In the genomic region with DNA sequence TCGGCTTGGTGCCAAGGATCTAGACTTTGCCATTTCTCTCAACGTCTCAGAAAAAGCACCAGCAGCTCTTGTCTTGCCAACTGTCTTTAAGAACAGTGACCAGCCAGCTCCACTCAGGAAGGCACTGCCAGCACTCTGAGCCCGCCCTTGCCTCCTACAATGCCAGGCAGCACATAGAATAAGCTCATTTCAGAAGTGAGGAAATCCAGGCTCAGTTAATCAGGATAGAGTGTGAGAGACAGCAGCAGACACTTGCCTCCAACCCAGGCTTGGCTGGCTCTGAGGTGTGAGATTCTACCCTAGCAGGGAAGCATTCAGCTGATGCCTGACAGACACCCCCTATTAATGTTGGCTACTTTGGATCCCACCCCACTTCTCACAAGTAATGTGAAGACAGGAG, we compare ENCODE assay signal across 25 cellular contexts. TPM values are rescaled to one million over a fixed set of nuclear protein-coding genes. Genes with fewer than 3 reads are reported as not detected.
"Had no signal": no experiment of that assay in that cellular context is flagged by ENCODE, and none has a peak within 500 bp of the region (broad histone marks: within the 10 kb centered on the region; RNA-seq: fewer than 3 reads in every experiment).

No MANE protein-coding gene starts in this region.

- ATAC-seq: activated CD4-positive, CD25-positive, alpha-beta regulatory T cell treated with anti-CD3 and anti-CD28 coated beads, Interleukin-2, amount 50 U/mL, for 24 hours; activated T-cell treated with anti-CD3 and anti-CD28 coated beads, Interleukin-2, amount 50 U/mL, for 72 hours; gastrocnemius medialis; left lobe of liver; natural killer cell treated with Interleukin-12 subunit alpha and Interleukin-12 subunit beta and Interleukin-15 and Interleukin-18, amount 100 ng/mL, for 72 hours; right lobe of liver; SK-N-SH treated with all-trans-retinoic acid at 6 μM for 48 hours had no signal

- DNase-seq: activated CD4-positive, alpha-beta memory T cell treated with anti-CD3 and anti-CD28 coated beads, Interleukin-2, amount 10 ng/mL, durations not matched to agents 7 days and 5 days; activated CD4-positive, alpha-beta T cell treated with anti-CD3 and anti-CD28 coated beads, Interleukin-2, amount 10 ng/mL, durations not matched to agents 24 days and 14 days; activated effector memory CD4-positive, alpha-beta T cell treated with Interleukin-2 at 50 U/mL for 16 hours; activated naive CD4-positive, alpha-beta T cell treated with anti-CD3 and anti-CD28 coated beads for 36 hours; activated naive CD8-positive, alpha-beta T cell treated with anti-CD3 and anti-CD28 coated beads, Interleukin-2, amount 10 ng/mL, durations not matched to agents 7 days and 5 days; activated T-cell treated with anti-CD3 and anti-CD28 coated beads, Interleukin-2, amount 50 U/mL, for 72 hours; amniotic stem cell; central memory CD4-positive, alpha-beta T cell; colonic mucosa; esophagus squamous epithelium; gastrocnemius medialis; ovary; right lobe of liver; small intestine; stimulated activated naive CD4-positive, alpha-beta T cell treated with Interleukin-2 at 50 U/mL for 16 hours had no signal

- H3K4me1 ChIP-seq: colonic mucosa, gastrocnemius medialis had no signal

- FAIRE-seq: keratinocyte, small intestine had no signal

- H3K27me3 ChIP-seq: ovary had no signal

- H3K36me3 ChIP-seq: colonic mucosa, esophagus squamous epithelium, gastrocnemius medialis, neutrophil, ovary, right lobe of liver, tibial nerve had no signal

- H3K9me3 ChIP-seq: colonic mucosa, esophagus squamous epithelium, gastrocnemius medialis, neutrophil, ovary, right lobe of liver, tibial nerve had no signal

- H3K27ac ChIP-seq: colonic mucosa, esophagus squamous epithelium, gastrocnemius medialis, neutrophil, ovary, right lobe of liver, tibial nerve, VCaP had no signal

- H3K4me3 ChIP-seq: colonic mucosa, esophagus squamous epithelium, gastrocnemius medialis, ovary, right lobe of liver, tibial nerve had no signal

RNA-seq across cellular contexts. Expression of a gene that starts 4.3 kb away (rescaled TPM):
- total RNA-seq: activated CD4-positive, alpha-beta memory T cell treated with anti-CD3 and anti-CD28 coated beads, Interleukin-2, amount 10 ng/mL, durations not matched to agents 7 days and 5 days; activated CD4-positive, alpha-beta T cell treated with anti-CD3 and anti-CD28 coated beads, Interleukin-2, amount 10 ng/mL, durations not matched to agents 24 days and 14 days; activated naive CD4-positive, alpha-beta T cell treated with anti-CD3 and anti-CD28 coated beads for 36 hours; activated naive CD8-positive, alpha-beta T cell treated with anti-CD3 and anti-CD28 coated beads, Interleukin-2, amount 10 ng/mL, durations not matched to agents 7 days and 5 days; activated T-cell treated with anti-CD3 and anti-CD28 coated beads, Interleukin-2, amount 50 U/mL, for 72 hours; esophagus squamous epithelium; left lobe of liver; lung microvascular endothelial cell; natural killer cell treated with Interleukin-12 subunit alpha and Interleukin-12 subunit beta and Interleukin-15 and Interleukin-18, amount 100 ng/mL, for 72 hours; pulmonary artery endothelial cell; right lobe of liver had no signal
